20 cellular contexts compared by ENCODE assay signal in the genomic region with DNA sequence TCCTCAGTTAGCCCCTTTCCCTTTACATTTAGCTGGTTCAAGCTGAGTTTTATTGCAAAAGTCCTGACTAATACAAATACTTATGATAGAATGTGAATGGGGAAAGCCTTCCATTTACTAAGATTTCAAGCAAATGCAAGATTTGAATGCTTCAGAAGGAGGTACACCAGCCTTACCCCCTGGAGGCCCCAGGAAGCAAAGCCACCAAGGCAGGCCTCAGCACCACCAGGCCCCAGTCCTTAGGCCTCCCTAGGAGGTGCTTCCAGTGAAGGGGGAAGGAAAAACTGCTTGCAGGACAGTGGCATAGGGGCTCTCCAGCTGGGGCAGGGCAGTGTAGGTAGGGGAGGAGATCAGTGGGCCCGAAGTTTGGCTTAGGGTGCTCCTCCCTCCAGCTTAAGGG. TPM values are rescaled to one million over a fixed set of nuclear protein-coding genes. Genes with fewer than 3 reads are reported as not detected.
DNase-seq lines count a peak whose midpoint lies in the region; TF ChIP-seq lines count a peak whose summit lies in the region.
"Had no signal": no experiment of that assay in that cellular context is flagged by ENCODE, and none has a peak within 500 bp of the region (broad histone marks: within the 10 kb centered on the region; RNA-seq: fewer than 3 reads in every experiment).

No MANE protein-coding gene starts in this region.

- H3K4me3 Mint-ChIP-seq in T-helper 2 cell treated with Interferon-gamma antibody and Interleukin-4, amounts not matched to agents 5 μg/mL and 100 μg/mL, for 36 hours = no peak overlapping the region
- no peak overlapping the region for H3K4me3 Mint-ChIP-seq in endodermal cell
- H3K4me3 Mint-ChIP-seq in osteocyte (ENCODE audit: unreplicated experiment) = no peak overlapping the region
- no peak overlapping the region for H3K4me3 Mint-ChIP-seq in type B pancreatic cell
- H3K4me3 Mint-ChIP-seq: memory B cell; naive thymus-derived CD4-positive, alpha-beta T cell had no signal

- TF ChIP-seq CTCF in OCI-LY1 (IDR thresholded peaks at IDR 0.05; ENCODE audit: low read length) (no peak), endodermal cell (conservative IDR thresholded peaks at IDR 0.05) (no peak), osteocyte (IDR thresholded peaks at IDR 0.05) (no peak), type B pancreatic cell (conservative IDR thresholded peaks at IDR 0.05) (no peak)

- H4K20me1 ChIP-seq in OCI-LY1 (ENCODE audit: insufficient read depth, low read length) = no peaks in the 10 kb centered on the region

- no peaks in the 10 kb centered on the region for H3K27me3 Mint-ChIP-seq in T-helper 2 cell treated with Interferon-gamma antibody and Interleukin-4, amounts not matched to agents 5 μg/mL and 100 μg/mL, for 36 hours (ENCODE audit: low read depth)
- no peaks in the 10 kb centered on the region for H3K27me3 Mint-ChIP-seq in endodermal cell (ENCODE audit: insufficient read depth)
- no peaks in the 10 kb centered on the region for H3K27me3 Mint-ChIP-seq in osteocyte (ENCODE audit: unreplicated experiment)
- no peaks in the 10 kb centered on the region for H3K27me3 Mint-ChIP-seq in type B pancreatic cell
- H3K27me3 Mint-ChIP-seq: naive thymus-derived CD4-positive, alpha-beta T cell had no signal

- peak overlapping the region; percentile 47 for H3K27ac Mint-ChIP-seq in T-helper 2 cell treated with Interferon-gamma antibody and Interleukin-4, amounts not matched to agents 5 μg/mL and 100 μg/mL, for 36 hours
- H3K27ac Mint-ChIP-seq in endodermal cell (peak overlapping the region; percentile 15), osteocyte (ENCODE audit: unreplicated experiment) (peak overlapping the region; percentile 84), type B pancreatic cell (no peak overlapping the region)
- H3K27ac Mint-ChIP-seq: memory B cell; naive thymus-derived CD4-positive, alpha-beta T cell had no signal

- H3K36me3 ChIP-seq in OCI-LY1 (ENCODE audit: insufficient read depth, low read length) (no peaks in the 10 kb centered on the region), endodermal cell (ENCODE audit: control insufficient read depth, insufficient read depth, low read length) (no peaks in the 10 kb centered on the region)

- H3K4me1 ChIP-seq in OCI-LY1 (ENCODE audit: insufficient read depth, low read length, severe bottlenecking) (peaks cover 15% of the 10 kb centered on the region), endodermal cell (ENCODE audit: control insufficient read depth, insufficient read depth, low read length) (no peaks in the 10 kb centered on the region)

- no peak overlapping the region for H3K9ac ChIP-seq in OCI-LY1 (ENCODE audit: low read length)
- H3K9ac ChIP-seq in endodermal cell (ENCODE audit: extremely low read depth, low read length, poor library complexity, severe bottlenecking) = no peak overlapping the region

- no peak for DNase-seq in T-helper 2 cell treated with Interferon-gamma antibody and Interleukin-4, amounts not matched to agents 5 μg/mL and 100 μg/mL, for 36 hours (ENCODE audit: low spot score)
- no peak for DNase-seq in T-helper 2 cell
- DNase-seq in endodermal cell = no peak
- DNase-seq in osteocyte (ENCODE audit: extremely low spot score, unreplicated experiment) = no peak
- DNase-seq in type B pancreatic cell (ENCODE audit: extremely low spot score, unreplicated experiment) = no peak
- no peak for DNase-seq in NCI-H2029 (lab: John Stamatoyannopoulos, UW)
- no peak for DNase-seq in NCI-H2196 (lab: John Stamatoyannopoulos, UW; ENCODE audit: unreplicated experiment)
- DNase-seq: 8988T; activated CD8-positive, alpha-beta memory T cell treated with anti-CD3 and anti-CD28 coated beads, Interleukin-2, amount 50 U/mL, for 48 hours; activated effector memory CD4-positive, alpha-beta T cell treated with anti-CD3 and anti-CD28 coated beads, Interleukin-2, amount 50 U/mL, for 16 hours; body of pancreas; effector CD8-positive, alpha-beta T cell; KG1; naive thymus-derived CD4-positive, alpha-beta T cell; NCI-H226; NCI-H748 treated with DMSO at 0.1 percent for 48 hours; testis had no signal

- H3K4me1 Mint-ChIP-seq in T-helper 2 cell treated with Interferon-gamma antibody and Interleukin-4, amounts not matched to agents 5 μg/mL and 100 μg/mL, for 36 hours (ENCODE audit: low read depth) = peaks cover 9% of the 10 kb centered on the region
- H3K4me1 Mint-ChIP-seq in endodermal cell (peaks cover 7% of the 10 kb centered on the region), osteocyte (ENCODE audit: unreplicated experiment) (peaks cover 26% of the 10 kb centered on the region), type B pancreatic cell (ENCODE audit: unreplicated experiment) (peaks cover 4% of the 10 kb centered on the region)

- H3K4me3 ChIP-seq in OCI-LY1 (ENCODE audit: low read depth, low read length, poor library complexity, severe bottlenecking) (no peak overlapping the region), endodermal cell (ENCODE audit: low read length) (no peak overlapping the region)
- H3K4me3 ChIP-seq: body of pancreas, PC-9, testis had no signal

- no peaks in the 10 kb centered on the region for H3K36me3 Mint-ChIP-seq in T-helper 2 cell treated with Interferon-gamma antibody and Interleukin-4, amounts not matched to agents 5 μg/mL and 100 μg/mL, for 36 hours (ENCODE audit: low read depth)
- H3K36me3 Mint-ChIP-seq in endodermal cell (ENCODE audit: low read depth) (no peaks in the 10 kb centered on the region), osteocyte (ENCODE audit: unreplicated experiment) (no peaks in the 10 kb centered on the region), type B pancreatic cell (no peaks in the 10 kb centered on the region)
- H3K36me3 Mint-ChIP-seq: naive thymus-derived CD4-positive, alpha-beta T cell had no signal

- no peak overlapping the region for H3K4me2 ChIP-seq in OCI-LY1 (ENCODE audit: low read length)
- H3K4me2 ChIP-seq: PC-9 had no signal

- no peaks in the 10 kb centered on the region for H3K9me3 ChIP-seq in OCI-LY1 (ENCODE audit: low read length)
- no peaks in the 10 kb centered on the region for H3K9me3 ChIP-seq in endodermal cell (ENCODE audit: control insufficient read depth, low read length)
- H3K9me3 ChIP-seq: body of pancreas, testis had no signal

- H3K9me3 Mint-ChIP-seq in T-helper 2 cell treated with Interferon-gamma antibody and Interleukin-4, amounts not matched to agents 5 μg/mL and 100 μg/mL, for 36 hours = no peaks in the 10 kb centered on the region
- H3K9me3 Mint-ChIP-seq in endodermal cell (no peaks in the 10 kb centered on the region), osteocyte (ENCODE audit: unreplicated experiment) (no peaks in the 10 kb centered on the region), type B pancreatic cell (no peaks in the 10 kb centered on the region)
- H3K9me3 Mint-ChIP-seq: memory B cell; naive thymus-derived CD4-positive, alpha-beta T cell had no signal

- no peak overlapping the region for H2AFZ ChIP-seq in OCI-LY1 (ENCODE audit: low read length)
- H2AFZ ChIP-seq: PC-9 had no signal

- 81 to 100% methylated on average over 1 of the region's 1 CpG for WGBS in endodermal cell (ENCODE audit: insufficient coverage in 1 of 2, insufficient read length in 1 of 2), 2 experiments

- no peaks in the 10 kb centered on the region for H3K9me2 ChIP-seq in OCI-LY1 (ENCODE audit: low read depth, low read length)

- no peaks in the 10 kb centered on the region for H3F3A ChIP-seq in OCI-LY1 (ENCODE audit: insufficient read depth, low read length)

- H3K27me3 ChIP-seq in OCI-LY1 (ENCODE audit: insufficient read depth, low read length) = no peaks in the 10 kb centered on the region
- no peaks in the 10 kb centered on the region for H3K27me3 ChIP-seq in endodermal cell (ENCODE audit: control insufficient read depth, insufficient read depth, low read length, poor library complexity, severe bottlenecking)
- H3K27me3 ChIP-seq: body of pancreas, testis had no signal

- H3K27ac ChIP-seq in OCI-LY1 (ENCODE audit: low read depth, low read length, poor library complexity, severe bottlenecking) (peak overlapping the region; percentile 7), endodermal cell (ENCODE audit: low read depth, low read length) (no peak overlapping the region)
- H3K27ac ChIP-seq: body of pancreas, PC-9, testis had no signal

- H3K79me2 ChIP-seq in OCI-LY1 (ENCODE audit: insufficient read depth, low read length) = no peaks in the 10 kb centered on the region

RNA-seq across cellular contexts. Expression of a gene that starts 7.3 kb away (rescaled TPM):
- total RNA-seq in endodermal cell = 10 to 100 TPM; 51.3 to 57.6 TPM
- polyA plus RNA-seq in endodermal cell (2013, experiment 1 of 2) = 57.2 TPM
- 51.0 TPM for polyA plus RNA-seq in endodermal cell (2013, experiment 2 of 2)
- 25.7 and 27.1 TPM in 2 replicates for total RNA-seq in osteocyte
- total RNA-seq in type B pancreatic cell (ENCODE audit: low replicate concordance) = 37.0 and 50.7 TPM in 2 replicates
